Comparison of ENCODE assay signal across 6 cellular contexts in genomic region chrX:52511126-52511525, GRCh38. TPM values are rescaled to one million over a fixed set of nuclear protein-coding genes. Genes with fewer than 3 reads are reported as not detected.
"Had no signal": no experiment of that assay in that cellular context is flagged by ENCODE, and none has a peak within 500 bp of the region (broad histone marks: within the 10 kb centered on the region; RNA-seq: fewer than 3 reads in every experiment).

No MANE protein-coding gene starts in this region.

RNA-seq across cellular contexts. Expression of gene XAGE1B, which starts 5.7 kb away (rescaled TPM):
- total RNA-seq: GM23248, H1, H4, H7, H9, HFFc6 had no signal
- polyA plus RNA-seq: GM23248, H1 had no signal

RNA-seq across cellular contexts. Expression of gene XAGE1A, which starts 15.5 kb away (rescaled TPM):
- total RNA-seq: GM23248, H1, H4, H7, H9, HFFc6 had no signal
- polyA plus RNA-seq: GM23248, H1 had no signal
